ENCODE assay signal across 9 cellular contexts in genomic region chr15:76988874-76989780, GRCh38. TPM values are rescaled to one million over a fixed set of nuclear protein-coding genes. Genes with fewer than 3 reads are reported as not detected.
A peak's percentile ranks its signal among the peaks of the same experiment; 100 is the strongest.
DNase-seq lines count a peak whose midpoint lies in the region; ATAC-seq and TF ChIP-seq lines count a peak whose summit lies in the region.
"Had no signal": no experiment of that assay in that cellular context is flagged by ENCODE, and none has a peak within 500 bp of the region (broad histone marks: within the 10 kb centered on the region; RNA-seq: fewer than 3 reads in every experiment).

No MANE protein-coding gene starts in this region.

- ATAC-seq in GM19035 (IDR thresholded peaks at IDR 0.05; ENCODE audit: unreplicated experiment) (peak; percentile 6), HG03175 (IDR thresholded peaks at IDR 0.05; ENCODE audit: unreplicated experiment) (peak; percentile 23), sciatic nerve (peak; percentile 57)

- H3K36me3 ChIP-seq in SJCRH30, result no peaks in the 10 kb centered on the region
- H3K36me3 ChIP-seq: SJSA1 had no signal

- DNase-seq in chondrocyte (ENCODE audit: low spot score) (peak; percentile 55), sciatic nerve (ENCODE audit: low spot score) (peak; percentile 55), NCI-H510A (lab: John Stamatoyannopoulos, UW) (no peak), SJCRH30 (no peak), DMS153 treated with DMSO at 0.1 percent for 48 hours (lab: John Stamatoyannopoulos, UW; ENCODE audit: unreplicated experiment) (no peak)

- no peak for TF ChIP-seq CTCF in chondrocyte (IDR thresholded peaks at IDR 0.05)

- H3K4me1 ChIP-seq in SJCRH30, result 0 out of 2 replicates have a peak, but pooled peaks cover 4% of the 10 kb centered on the region
- H3K4me1 ChIP-seq: SJSA1 had no signal

- no peaks in the 10 kb centered on the region for H3K9me3 ChIP-seq in SJCRH30 (replicated peaks)
- H3K9me3 ChIP-seq: SJSA1 had no signal

- H3K4me3 Mint-ChIP-seq in chondrocyte (ENCODE audit: unreplicated experiment), result no peak overlapping the region

- no peak overlapping the region for H3K27ac ChIP-seq in SJCRH30
- H3K27ac ChIP-seq: SJSA1 had no signal

- intact Hi-C loops in sciatic nerve (cut with DNase I), result no loop called here

- H3K9me3 Mint-ChIP-seq in chondrocyte (ENCODE audit: low read depth), result no peaks in the 10 kb centered on the region

- H3K27ac Mint-ChIP-seq in chondrocyte (ENCODE audit: unreplicated experiment), result no peak overlapping the region

- H3K4me1 Mint-ChIP-seq in chondrocyte (ENCODE audit: low read depth), result no peaks in the 10 kb centered on the region

- no peaks in the 10 kb centered on the region for H3K27me3 Mint-ChIP-seq in chondrocyte (ENCODE audit: low read depth)

- no peaks in the 10 kb centered on the region for H3K36me3 Mint-ChIP-seq in chondrocyte (ENCODE audit: low read depth)

- H3K4me3 ChIP-seq in SJCRH30, result no peak overlapping the region
- H3K4me3 ChIP-seq: SJSA1 had no signal

- H3K27me3 ChIP-seq in SJCRH30, result no peaks in the 10 kb centered on the region
- H3K27me3 ChIP-seq: SJSA1 had no signal

RNA-seq across cellular contexts. Expression of gene PSTPIP1, which starts 5.8 kb away (rescaled TPM):
- not detected in 3 replicates for total RNA-seq in chondrocyte
- 17.7 TPM for total RNA-seq in sciatic nerve
- total RNA-seq in SJCRH30 (2014; rRNA removed; shearing (Covaris generic)), result 11.7 and 13.4 TPM in 2 replicates
- total RNA-seq: epithelial cell of proximal tubule, SJSA1 had no signal

RNA-seq across cellular contexts. Expression of gene RCN2, which starts 57.6 kb away (rescaled TPM):
- total RNA-seq in chondrocyte (70.4 to 99.2 TPM (median 72.1 TPM) in 3 replicates), sciatic nerve (38.3 TPM)
- total RNA-seq in SJCRH30 (2014; rRNA removed; shearing (Covaris generic)), result 128 and 159 TPM in 2 replicates

Comparison
In these comparisons a context has a peak if more than half of its experiments do, and no peak if none do; other contexts are left out.
1. ATAC-seq: peak in every context shown above with its lines; median percentile 57 in sciatic nerve; 23 in HG03175; 6 in GM19035.
2. DNase-seq: peak in chondrocyte (single experiment) and sciatic nerve (single experiment); none in NCI-H510A (single experiment), SJCRH30 (0 of 2) and DMS153 treated with DMSO at 0.1 percent for 48 hours (single experiment).
3. RNA of gene PSTPIP1, which starts 5.8 kb away (total RNA-seq): 17.7 TPM in sciatic nerve (single experiment) and 11.7 to 13.4 TPM in SJCRH30; not detected in chondrocyte; every median in the first group is over 10 times any median in the second.